Comparison of ENCODE assay signal across 17 cellular contexts in the genomic region with DNA sequence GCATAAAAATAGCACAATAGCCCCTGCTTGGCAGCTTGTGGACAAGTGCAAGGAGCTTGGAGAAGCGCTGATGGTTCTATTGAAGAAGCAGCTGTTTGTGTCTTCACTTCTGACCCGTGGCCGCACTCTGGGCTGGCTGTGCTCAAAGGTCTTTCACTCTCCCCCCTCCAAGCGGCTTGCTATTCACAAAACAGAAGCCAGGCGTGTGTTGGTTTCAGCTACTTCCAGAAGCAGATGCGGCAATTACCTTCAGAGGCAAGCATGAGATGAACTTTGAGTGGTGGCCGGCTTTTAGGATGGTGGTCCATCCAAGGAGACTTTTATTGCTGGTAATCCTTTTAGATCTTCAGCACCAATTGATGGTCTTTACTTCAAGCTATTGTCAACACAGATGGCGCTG.
DNase-seq lines count a peak whose midpoint lies in the region; ATAC-seq and TF ChIP-seq lines count a peak whose summit lies in the region.
"Had no signal": no experiment of that assay in that cellular context is flagged by ENCODE, and none has a peak within 500 bp of the region (broad histone marks: within the 10 kb centered on the region; RNA-seq: fewer than 3 reads in every experiment).

No MANE protein-coding gene starts in this region.

- H3K4me3 ChIP-seq in Caco-2 (ENCODE audit: low read depth, low read length): no peak overlapping the region
- H3K4me3 ChIP-seq in neural progenitor cell: no peak overlapping the region
- H3K4me3 ChIP-seq: GM23248, K562, PC-9 had no signal

- H3K36me3 Mint-ChIP-seq in Caco-2 (ENCODE audit: insufficient read depth, unreplicated experiment): no peaks in the 10 kb centered on the region
- no peaks in the 10 kb centered on the region for H3K36me3 Mint-ChIP-seq in neural progenitor cell
- H3K36me3 Mint-ChIP-seq: CD14-positive monocyte had no signal

- H3K4me1 Mint-ChIP-seq in Caco-2 (ENCODE audit: low read depth, unreplicated experiment): peaks cover 16% of the 10 kb centered on the region
- H3K4me1 Mint-ChIP-seq in neural progenitor cell: peaks cover 49% of the 10 kb centered on the region
- H3K4me1 Mint-ChIP-seq: CD14-positive monocyte had no signal

- intact Hi-C loops in Caco-2 (cut with micrococcal nuclease; ENCODE audit: unreplicated experiment): no loop called here

- no peak for ATAC-seq in HG03045 (IDR thresholded peaks at IDR 0.05; ENCODE audit: unreplicated experiment)
- ATAC-seq: K562 had no signal

- H3K36me3 ChIP-seq in Caco-2 (ENCODE audit: control insufficient read depth, insufficient read depth, low read length) (no peaks in the 10 kb centered on the region), neural progenitor cell (no peaks in the 10 kb centered on the region)

- POLR2A ChIA-PET in Caco-2 (lab: Charles Lee): no interaction called here

- H3K27me3 Mint-ChIP-seq in Caco-2 (ENCODE audit: insufficient read depth, unreplicated experiment) (no peaks in the 10 kb centered on the region), neural progenitor cell (ENCODE audit: insufficient read depth, low read depth) (peaks cover 4% of the 10 kb centered on the region)

- peaks cover 35% of the 10 kb centered on the region for H3F3A ChIP-seq in neural progenitor cell (ENCODE audit: low read depth)

- no peak overlapping the region for H2AFZ ChIP-seq in neural progenitor cell (replicated peaks)
- H2AFZ ChIP-seq: GM23248, PC-9 had no signal

- H3K79me2 ChIP-seq in neural progenitor cell (ENCODE audit: low read depth): no peaks in the 10 kb centered on the region

- peak in 1 of 2 experiments; percentile 31 for DNase-seq in Caco-2
- DNase-seq in NCI-H82 (lab: John Stamatoyannopoulos, UW): peak; percentile 92
- DNase-seq in islet precursor cell: peak; percentile 64
- DNase-seq in neural progenitor cell (ENCODE audit: low spot score): peak; percentile 84
- no peak for DNase-seq in effector CD4-positive, alpha-beta T cell
- DNase-seq in activated CD4-positive, alpha-beta T cell treated with anti-CD3 and anti-CD28 coated beads for 4 hours: no peak
- DNase-seq in SK-N-DZ (ENCODE audit: low spot score): no peak
- DNase-seq: COR-L47, GM23248, NCI-H1436 treated with DMSO at 0.1 percent for 48 hours, NCI-H2081 treated with DMSO at 0.1 percent for 48 hours, NCI-H226, NCI-H526 treated with DMSO at 0.1 percent for 48 hours, PC-9 had no signal

- peak overlapping the region; percentile 60 for H3K27ac Mint-ChIP-seq in Caco-2 (ENCODE audit: unreplicated experiment)
- H3K27ac Mint-ChIP-seq in neural progenitor cell: peak overlapping the region; percentile 96
- H3K27ac Mint-ChIP-seq: CD14-positive monocyte had no signal

- H3K27me3 ChIP-seq in Caco-2 (replicated peaks; ENCODE audit: control insufficient read depth, insufficient read depth, low read length) (no peaks in the 10 kb centered on the region; the same call in 1 of the 2 replicates), neural progenitor cell (no peaks in the 10 kb centered on the region)

- no TSS peak for BruUV-seq in Caco-2 (replicated peaks; lab: Mats Ljungman, UMichigan)

- TF ChIP-seq CTCF in Caco-2 (IDR thresholded peaks at IDR 0.05; ENCODE audit: insufficient read depth in 1 of 2, low read depth in 1 of 2, low read length in 1 of 2, severe bottlenecking in 1 of 2, unreplicated experiment in 1 of 2): no peak
- no peak for TF ChIP-seq CTCF in neural progenitor cell (IDR thresholded peaks at IDR 0.05)

- H3K9me3 ChIP-seq in Caco-2 (0 out of 2 replicates have a peak, but pooled peaks cover 3% of the 10 kb centered on the region), neural progenitor cell (ENCODE audit: low read depth) (no peaks in the 10 kb centered on the region)

- H3K9me3 Mint-ChIP-seq in Caco-2 (ENCODE audit: unreplicated experiment): peaks cover 13% of the 10 kb centered on the region
- H3K9me3 Mint-ChIP-seq in neural progenitor cell: peaks cover 11% of the 10 kb centered on the region

- H3K9ac ChIP-seq in neural progenitor cell: no peak overlapping the region
- H3K9ac ChIP-seq: GM23248 had no signal

- no peaks in the 10 kb centered on the region for H4K20me1 ChIP-seq in neural progenitor cell (ENCODE audit: low read depth)

- H3K4me1 ChIP-seq in Caco-2: no peaks in the 10 kb centered on the region
- H3K4me1 ChIP-seq in neural progenitor cell: peaks cover 59% of the 10 kb centered on the region

- CTCF ChIA-PET in Caco-2 (lab: Charles Lee): no interaction called here

- H3K4me3 Mint-ChIP-seq in Caco-2 (ENCODE audit: unreplicated experiment) (peak overlapping the region; percentile 19), neural progenitor cell (peak overlapping the region; percentile 73)
- H3K4me3 Mint-ChIP-seq: CD14-positive monocyte had no signal

- H3K4me2 ChIP-seq in neural progenitor cell: peak overlapping the region; percentile 33
- H3K4me2 ChIP-seq: PC-9 had no signal

- peak overlapping the region; percentile 90 for H3K27ac ChIP-seq in neural progenitor cell
- H3K27ac ChIP-seq: GM23248, PC-9 had no signal

Comparison
In these comparisons a context has a peak if more than half of its experiments do, and no peak if none do; other contexts are left out.
1. DNase-seq: peak in NCI-H82 (single experiment), islet precursor cell (single experiment) and neural progenitor cell (single experiment); none in effector CD4-positive, alpha-beta T cell (single experiment), activated CD4-positive, alpha-beta T cell treated with anti-CD3 and anti-CD28 coated beads for 4 hours (0 of 2) and SK-N-DZ (single experiment).